ENCODE assay signal across 20 cellular contexts in genomic region chr14:43535231-43535838, GRCh38.
A peak's percentile ranks its signal among the peaks of the same experiment; 100 is the strongest.
DNase-seq lines count a peak whose midpoint lies in the region; ATAC-seq, FAIRE-seq and TF ChIP-seq lines count a peak whose summit lies in the region.
"Had no signal": no experiment of that assay in that cellular context is flagged by ENCODE, and none has a peak within 500 bp of the region (broad histone marks: within the 10 kb centered on the region; RNA-seq: fewer than 3 reads in every experiment).

No MANE protein-coding gene starts in this region.

- no peak overlapping the region for H2BK5ac ChIP-seq in H1 (ENCODE audit: low read depth, low read length)

- H3K79me1 ChIP-seq in H1 (ENCODE audit: low read depth, low read length) = no peaks in the 10 kb centered on the region

- TF ChIP-seq EP300 in H1 (IDR thresholded peaks at IDR 0.05; ENCODE audit: borderline replicate concordance in 1 of 2, low read depth in 2 of 2, low read length in 2 of 2) (no peak), transverse colon (IDR thresholded peaks at IDR 0.05; ENCODE audit: low read depth) (no peak)

- no peaks in the 10 kb centered on the region for H4K20me1 ChIP-seq in H1 (replicated peaks in 1 of 2; ENCODE audit: control insufficient read depth in 1 of 2, insufficient read depth in 2 of 2, low read length in 2 of 2)

- H3K9ac ChIP-seq in H1 (replicated peaks in 1 of 4; ENCODE audit: extremely low read depth in 1 of 4, low read depth in 3 of 4, low read length in 3 of 4) = no peak overlapping the region
- H3K9ac ChIP-seq: GM23248 had no signal

- no peak overlapping the region for H2BK120ac ChIP-seq in H1 (replicated peaks; ENCODE audit: low read depth, low read length)

- no peak overlapping the region for H2AK5ac ChIP-seq in H1 (ENCODE audit: low read depth, low read length)

- H3K27me3 ChIP-seq in H1 (replicated peaks in 1 of 4; ENCODE audit: control insufficient read depth in 3 of 4, extremely low read depth in 1 of 4, insufficient read depth in 3 of 4, low read length in 3 of 4) (no peaks in the 10 kb centered on the region), transverse colon (no peaks in the 10 kb centered on the region)
- H3K27me3 ChIP-seq: MG63 had no signal

- no peak overlapping the region for H3K18ac ChIP-seq in H1 (ENCODE audit: extremely low read depth, low read length)

- H4K5ac ChIP-seq in H1 (ENCODE audit: insufficient read length, low read depth, low read length) = no peak overlapping the region

- peak overlapping the region; percentile 97; the same call in 1 of the 2 replicates for H2AFZ ChIP-seq in H1 (ENCODE audit: low read length)
- H2AFZ ChIP-seq: GM23248 had no signal

- no peak overlapping the region for H4K8ac ChIP-seq in H1 (ENCODE audit: extremely low read depth, insufficient read depth, low read length)

- intact Hi-C loops in Right ventricle myocardium inferior (cut with DNase I) = no loop called here
- intact Hi-C loops in left ventricle myocardium superior (cut with micrococcal nuclease) = no loop called here
- intact Hi-C loops in transverse colon (cut with DNase I; ENCODE audit: low total_unique reads) = no loop called here

- H3K36me3 ChIP-seq in H1 (ENCODE audit: control insufficient read depth in 2 of 4, insufficient read depth in 4 of 4, low read length in 3 of 4) (no peaks in the 10 kb centered on the region), transverse colon (no peaks in the 10 kb centered on the region)
- H3K36me3 ChIP-seq: MG63 had no signal

- no peak overlapping the region for H3K27ac ChIP-seq in H1 (ENCODE audit: low read depth, low read length)
- no peak overlapping the region for H3K27ac ChIP-seq in transverse colon
- H3K27ac ChIP-seq: C4-2B, GM23248 had no signal

- H3K4me1 ChIP-seq in H1 (replicated peaks in 1 of 4; ENCODE audit: control insufficient read depth in 3 of 4, insufficient read depth in 4 of 4, low read length in 3 of 4) = peaks cover 0 to 2% (median 0%) of the 10 kb centered on the region in 4 experiments; a peak in 1 of 7 replicates
- H3K4me1 ChIP-seq in transverse colon = no peaks in the 10 kb centered on the region

- peak; percentile 63 for DNase-seq in Right ventricle myocardium inferior (ENCODE audit: missing footprints)
- no peak for DNase-seq in left ventricle myocardium superior
- peak; percentile 9 for DNase-seq in HuH-7 (ENCODE audit: low spot score)
- no peak for DNase-seq in H1 (ENCODE audit: low read depth in 1 of 2, low spot score in 2 of 2)
- peak; percentile 57 for DNase-seq in urothelium cell line (ENCODE audit: low spot score)
- no peak for DNase-seq in stimulated activated CD4-positive, alpha-beta T cell treated with anti-CD3 and anti-CD28 coated beads, Interleukin-12 subunit alpha, Interleukin-12 subunit beta, amount 100 ng/mL, for 4 hours
- no peak for DNase-seq in transverse colon
- DNase-seq in NCI-H774 (lab: John Stamatoyannopoulos, UW) = no peak
- DNase-seq: CD8-positive, alpha-beta memory T cell; GM23248; MG63; NCI-H1417 treated with DMSO at 0.1 percent for 48 hours; NCI-H510A; NK-92 treated with Interleukin-12 subunit alpha and Interleukin-12 subunit beta, amount 100 ng/mL, for 24 hours had no signal

- no peak overlapping the region for H3K14ac ChIP-seq in H1 (ENCODE audit: insufficient read length)

- H3K79me2 ChIP-seq in H1 (ENCODE audit: control insufficient read depth in 1 of 2, insufficient read depth in 2 of 2, low read length in 2 of 2) = no peaks in the 10 kb centered on the region

- H3K23ac ChIP-seq in H1 (ENCODE audit: insufficient read length) = no peak overlapping the region

- TF ChIP-seq RAD21 in H1 (IDR thresholded peaks at IDR 0.05 in 1 of 2, conservative IDR thresholded peaks at IDR 0.05 in 1 of 2; ENCODE audit: low read depth in 2 of 2, low read length in 2 of 2) = no peak

- H3K4me2 ChIP-seq in H1 (ENCODE audit: insufficient read depth in 1 of 2, low read depth in 2 of 2, low read length in 2 of 2) = no peak overlapping the region

- in situ Hi-C loops in transverse colon (cut with MboI; ENCODE audit: low pct_ligation_motif_present in 1 of 4, low pct_unique_long_range_greater_than_20kb in 1 of 4, low sequenced_read_pairs in 3 of 4) = no loop called here

- H3K4ac ChIP-seq in H1 (replicated peaks; ENCODE audit: insufficient read length, low read depth, low read length) = no peak overlapping the region

- 94% methylated on average over 18 of the region's 18 CpGs; no CpG with 5 or more reads in 1 of the 2 experiments for WGBS in H1 (ENCODE audit: extremely low coverage in 1 of 2, insufficient coverage in 1 of 2, insufficient read length in 1 of 2, insufficient replicate concordance in 2 of 2, low coverage in 1 of 2, low lambda C conversion rate in 2 of 2, missing lambda C conversion rate in 1 of 2), 2 experiments
- 85 to 88% methylated on average over 10 to 18 of the region's 18 CpGs for WGBS in transverse colon (ENCODE audit: low coverage in 1 of 2), 2 donors

- no peak overlapping the region for H3K56ac ChIP-seq in H1 (replicated peaks; ENCODE audit: insufficient read length, low read depth, low read length)

- TF ChIP-seq POLR2A in H1 (IDR thresholded peaks at IDR 0.05; ENCODE audit: control extremely low read depth in 1 of 2, low read depth in 2 of 2, low read length in 2 of 2) (no peak), transverse colon (IDR thresholded peaks at IDR 0.05) (no peak)

- FAIRE-seq in H1 (lab: Jason Lieb, UNC) (no peak), urothelium cell line (lab: Jason Lieb, UNC) (no peak)
- FAIRE-seq: A204.1, GM12878, K562 had no signal

- no peak for TF ChIP-seq CTCF in H1 (IDR thresholded peaks at IDR 0.05; ENCODE audit: control extremely low read depth in 1 of 3, insufficient read depth in 1 of 3, low read depth in 1 of 3, low read length in 3 of 3)
- no peak for TF ChIP-seq CTCF in transverse colon (IDR thresholded peaks at IDR 0.05)

- ATAC-seq in Right ventricle myocardium inferior (no peak), left ventricle myocardium superior (no peak)
- ATAC-seq: GM12878, HCT116, K562, Panc1 had no signal

- CTCF ChIA-PET in H1 (lab: Charles Lee; ENCODE audit: partially characterized antibody) = no interaction called here

- H3K4me3 ChIP-seq in H1 (ENCODE audit: extremely low read depth in 1 of 4, insufficient read depth in 2 of 4, low read depth in 3 of 4, low read length in 4 of 4) (no peak overlapping the region), transverse colon (no peak overlapping the region)
- H3K4me3 ChIP-seq: GM12878, GM23248, K562, MG63 had no signal

- H3K9me3 ChIP-seq in H1 (ENCODE audit: insufficient read depth in 2 of 2, low read depth in 1 of 2, low read length in 1 of 2) (peaks cover 0 to 5% of the 10 kb centered on the region in 2 experiments; a peak in 1 of 4 replicates), transverse colon (no peaks in the 10 kb centered on the region)
- H3K9me3 ChIP-seq: MG63 had no signal

- POLR2A ChIA-PET in H1 (lab: Charles Lee; ENCODE audit: partially characterized antibody) = no interaction called here

- no peak overlapping the region for H2BK20ac ChIP-seq in H1 (ENCODE audit: low read length)

- H2BK12ac ChIP-seq in H1 (ENCODE audit: low read depth, low read length) = no peak overlapping the region

- no peaks in the 10 kb centered on the region for H3K23me2 ChIP-seq in H1 (ENCODE audit: low read depth, low read length)

- H2BK15ac ChIP-seq in H1 (ENCODE audit: low read length) = no peak overlapping the region

- no peak overlapping the region for H4K91ac ChIP-seq in H1 (replicated peaks; ENCODE audit: insufficient read length, low read length)

TF ChIP-seq in H1, 55 proteins besides CTCF, POLR2A, EP300 and RAD21:
- TF ChIP-seq HDAC2 (IDR thresholded peaks at IDR 0.05; ENCODE audit: borderline replicate concordance in 1 of 2, low read depth in 2 of 2, low read length in 2 of 2) (no peak), TBP (IDR thresholded peaks at IDR 0.05; ENCODE audit: low read depth, low read length) (no peak), CBX5 (IDR thresholded peaks at IDR 0.05; ENCODE audit: low read depth, low read length) (no peak), CHD2 (IDR thresholded peaks at IDR 0.05; ENCODE audit: low read length) (no peak), KDM1A (IDR thresholded peaks at IDR 0.05; ENCODE audit: borderline replicate concordance, low read length) (no peak), PHF8 (conservative IDR thresholded peaks at IDR 0.05; ENCODE audit: low read depth, low read length) (no peak)

Comparison
In these comparisons a context has a peak if more than half of its experiments do, and no peak if none do; other contexts are left out.
1. DNase-seq: peak in Right ventricle myocardium inferior (single experiment), HuH-7 (single experiment) and urothelium cell line (single experiment); none in left ventricle myocardium superior (single experiment), H1 (0 of 2), stimulated activated CD4-positive, alpha-beta T cell treated with anti-CD3 and anti-CD28 coated beads, Interleukin-12 subunit alpha, Interleukin-12 subunit beta, amount 100 ng/mL, for 4 hours (single experiment), transverse colon (single experiment) and NCI-H774 (single experiment).